ENCODE assay signal across 8 cellular contexts in the genomic region with DNA sequence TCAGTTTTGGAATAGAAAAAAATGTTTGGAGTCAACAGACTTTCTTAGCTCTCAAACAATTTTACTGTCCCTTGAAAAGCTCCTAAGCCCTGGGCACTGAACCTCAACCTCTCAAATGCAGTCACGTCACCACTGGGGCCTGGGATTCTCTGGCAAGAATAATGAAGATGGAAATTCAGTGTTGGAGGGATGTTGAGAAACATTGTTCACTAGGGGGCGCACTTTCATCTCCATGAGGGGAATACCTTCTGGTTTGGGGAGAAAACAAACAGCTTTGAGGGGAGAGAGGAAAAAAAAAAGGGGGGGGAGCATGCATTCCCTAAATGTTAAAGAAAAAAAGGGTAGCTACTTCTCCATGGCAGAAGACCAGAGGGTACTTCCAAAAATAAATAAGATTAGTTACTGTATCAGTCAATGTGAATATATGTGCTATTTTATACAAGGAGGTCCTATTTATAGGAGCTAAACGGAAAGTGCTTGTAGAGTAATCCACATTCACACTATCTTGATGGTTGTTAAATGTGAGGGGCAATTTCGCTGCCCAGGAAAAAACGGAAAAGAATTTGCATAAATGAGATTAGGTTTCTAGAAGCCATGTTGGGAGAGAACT.
DNase-seq lines count a peak whose midpoint lies in the region; ATAC-seq, FAIRE-seq and TF ChIP-seq lines count a peak whose summit lies in the region.

No MANE protein-coding gene starts in this region.

- no peak for ATAC-seq in GM18517 (IDR thresholded peaks at IDR 0.05; ENCODE audit: unreplicated experiment)

- FAIRE-seq in A204.1 (lab: Jason Lieb, UNC) = peak; percentile 82

- DNase-seq in NCI-H146 (lab: John Stamatoyannopoulos, UW) (peak; percentile 72), T follicular helper cell (ENCODE audit: low read depth) (peak; percentile 25), astrocyte of the hippocampus (ENCODE audit: low read depth, low spot score) (peak; percentile 89), iPS-NIHi11 (ENCODE audit: low spot score) (peak; percentile 71)
- peak; percentile 23 for DNase-seq in stimulated activated CD4-positive, alpha-beta T cell treated with anti-CD3 and anti-CD28 coated beads, Interleukin-12 subunit alpha, Interleukin-12 subunit beta, amount 100 ng/mL, for 4 hours

- H3K4me3 ChIP-seq in GM12875 (ENCODE audit: low read depth, low read length) = no peak overlapping the region

- TF ChIP-seq CTCF in GM12875 (IDR thresholded peaks at IDR 0.05; ENCODE audit: borderline replicate concordance, insufficient read depth, low read depth, low read length) = peak; percentile 59; the same call in 1 of the 2 replicates

Comparison
In these comparisons a context has a peak if more than half of its experiments do, and no peak if none do; other contexts are left out.
1. DNase-seq: peak in every context shown above with its lines; median percentile 89 in astrocyte of the hippocampus; 72 in NCI-H146; 71 in iPS-NIHi11; 25 in T follicular helper cell; 23 in stimulated activated CD4-positive, alpha-beta T cell treated with anti-CD3 and anti-CD28 coated beads, Interleukin-12 subunit alpha, Interleukin-12 subunit beta, amount 100 ng/mL, for 4 hours.